8 cellular contexts compared by ENCODE assay signal in the genomic region with DNA sequence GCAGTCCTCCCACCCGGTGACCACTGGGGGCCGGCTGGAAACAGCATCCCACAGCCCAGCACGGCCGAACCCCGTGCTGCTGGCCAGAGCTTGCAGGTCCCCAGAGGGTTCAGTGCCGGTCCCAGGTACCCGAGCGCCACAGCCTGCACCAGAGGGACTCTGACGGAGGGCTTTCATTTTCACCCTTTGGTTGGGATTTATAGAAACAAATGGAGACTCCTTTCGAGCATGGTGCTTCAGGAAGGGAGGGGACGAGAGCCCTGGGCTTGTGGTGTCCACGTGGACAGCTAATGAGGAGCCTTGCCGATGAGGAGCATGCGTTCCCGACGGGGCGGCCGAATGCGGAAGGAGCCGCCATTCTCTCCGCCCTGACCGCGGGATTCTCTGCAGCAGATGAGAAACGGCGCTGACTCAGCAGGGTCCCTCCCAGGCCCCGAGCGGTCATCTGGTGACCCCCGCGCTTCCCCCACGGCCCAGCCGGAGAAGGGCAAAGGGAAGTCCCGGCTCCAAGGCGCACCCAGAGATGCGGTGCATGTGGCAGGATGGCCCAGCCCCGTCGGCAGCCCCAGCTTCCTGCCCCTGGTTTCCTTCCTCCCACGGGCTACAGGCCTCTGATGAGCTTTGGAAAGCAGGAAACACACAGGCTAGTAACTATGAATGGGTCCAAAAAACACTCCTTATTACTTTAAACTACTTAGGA. TPM values are rescaled to one million over a fixed set of nuclear protein-coding genes. Genes with fewer than 3 reads are reported as not detected.
DNase-seq lines count a peak whose midpoint lies in the region; ATAC-seq and TF ChIP-seq lines count a peak whose summit lies in the region.

No MANE protein-coding gene starts in this region.

- H3K4me1 ChIP-seq in endodermal cell (ENCODE audit: control insufficient read depth, insufficient read depth, low read length) (no peaks in the 10 kb centered on the region), neural progenitor cell (peaks cover 12% of the 10 kb centered on the region), thoracic aorta (ENCODE audit: control insufficient read depth in 1 of 2, low read depth in 2 of 2) (peaks cover 0 to 8% of the 10 kb centered on the region in 2 donors)

- 81 to 93% methylated on average over 24 to 37 of the region's 37 CpGs for WGBS in endodermal cell (ENCODE audit: insufficient coverage in 1 of 2, insufficient read length in 1 of 2), 2 experiments

- H3K9ac ChIP-seq in endodermal cell (ENCODE audit: extremely low read depth, low read length, poor library complexity, severe bottlenecking), result no peak overlapping the region
- H3K9ac ChIP-seq in neural progenitor cell, result peak overlapping the region; percentile 22

- H3K9me3 Mint-ChIP-seq in endodermal cell (no peaks in the 10 kb centered on the region), neural progenitor cell (no peaks in the 10 kb centered on the region)

- no peak overlapping the region for H3K4me3 Mint-ChIP-seq in endodermal cell
- no peak overlapping the region for H3K4me3 Mint-ChIP-seq in neural progenitor cell

- no peaks in the 10 kb centered on the region for H3F3A ChIP-seq in neural progenitor cell (ENCODE audit: low read depth)

- ATAC-seq in thoracic aorta (ENCODE audit: insufficient number of reproducible peaks, low FRiP score, low read depth) (no peak), HG03025 (IDR thresholded peaks at IDR 0.05; ENCODE audit: low FRiP score, unreplicated experiment) (no peak), HG03521 (IDR thresholded peaks at IDR 0.05; ENCODE audit: unreplicated experiment) (no peak)

- peaks cover 14% of the 10 kb centered on the region for H3K79me2 ChIP-seq in neural progenitor cell (ENCODE audit: low read depth)

- H3K36me3 Mint-ChIP-seq in endodermal cell (ENCODE audit: low read depth) (peaks cover 35% of the 10 kb centered on the region), neural progenitor cell (no peaks in the 10 kb centered on the region)

- H3K27me3 Mint-ChIP-seq in endodermal cell (ENCODE audit: insufficient read depth) (no peaks in the 10 kb centered on the region), neural progenitor cell (ENCODE audit: insufficient read depth, low read depth) (peaks cover 2% of the 10 kb centered on the region)

- peaks cover 2% of the 10 kb centered on the region for H3K36me3 ChIP-seq in H7 (replicated peaks; ENCODE audit: control insufficient read depth, insufficient read depth, low read length)
- peaks cover 14% of the 10 kb centered on the region for H3K36me3 ChIP-seq in endodermal cell (ENCODE audit: control insufficient read depth, insufficient read depth, low read length)
- no peaks in the 10 kb centered on the region for H3K36me3 ChIP-seq in neural progenitor cell
- peaks cover 16% of the 10 kb centered on the region for H3K36me3 ChIP-seq in thoracic aorta

- H4K20me1 ChIP-seq in neural progenitor cell (ENCODE audit: low read depth), result peaks cover 22% of the 10 kb centered on the region

- H3K9me3 ChIP-seq in endodermal cell (ENCODE audit: control insufficient read depth, low read length) (no peaks in the 10 kb centered on the region), neural progenitor cell (ENCODE audit: low read depth) (no peaks in the 10 kb centered on the region), thoracic aorta (no peaks in the 10 kb centered on the region)

- DNase-seq in H7, result peak; percentile 74
- peak; percentile 73 to 79 for DNase-seq in activated CD4-positive, alpha-beta T cell treated with anti-CD3 and anti-CD28 coated beads, Interleukin-2, amount 50 U/mL, for 48 hours
- no peak for DNase-seq in endodermal cell
- peak; percentile 21 for DNase-seq in neural progenitor cell (ENCODE audit: low spot score)
- no peak for DNase-seq in thoracic aorta (ENCODE audit: low spot score)
- DNase-seq in NCI-H2107 treated with DMSO at 0.1 percent for 48 hours (lab: John Stamatoyannopoulos, UW; ENCODE audit: unreplicated experiment), result no peak

- H2AFZ ChIP-seq in neural progenitor cell (replicated peaks), result no peak overlapping the region

- H3K4me3 ChIP-seq in H7 (ENCODE audit: insufficient read depth, low read depth, low read length), result no peak overlapping the region
- H3K4me3 ChIP-seq in endodermal cell (ENCODE audit: low read length), result no peak overlapping the region
- H3K4me3 ChIP-seq in neural progenitor cell, result no peak overlapping the region
- peak overlapping the region; percentile 58 for H3K4me3 ChIP-seq in thoracic aorta

- peak overlapping the region; percentile 60 for H3K27ac ChIP-seq in endodermal cell (ENCODE audit: low read depth, low read length)
- H3K27ac ChIP-seq in neural progenitor cell, result no peak overlapping the region
- H3K27ac ChIP-seq in thoracic aorta, result no peak overlapping the region

- TF ChIP-seq CTCF in endodermal cell (conservative IDR thresholded peaks at IDR 0.05) (no peak), neural progenitor cell (IDR thresholded peaks at IDR 0.05) (no peak), thoracic aorta (IDR thresholded peaks at IDR 0.05) (no peak)

- H3K4me1 Mint-ChIP-seq in endodermal cell (no peaks in the 10 kb centered on the region), neural progenitor cell (peaks cover 13% of the 10 kb centered on the region)

- H3K27me3 ChIP-seq in H7 (ENCODE audit: control insufficient read depth, insufficient read depth, low read length) (no peaks in the 10 kb centered on the region), endodermal cell (ENCODE audit: control insufficient read depth, insufficient read depth, low read length, poor library complexity, severe bottlenecking) (no peaks in the 10 kb centered on the region), neural progenitor cell (no peaks in the 10 kb centered on the region), thoracic aorta (replicated peaks; ENCODE audit: insufficient read depth) (no peaks in the 10 kb centered on the region)

- H3K4me2 ChIP-seq in neural progenitor cell, result no peak overlapping the region

- no peak overlapping the region for H3K27ac Mint-ChIP-seq in endodermal cell
- H3K27ac Mint-ChIP-seq in neural progenitor cell, result no peak overlapping the region

RNA-seq across cellular contexts. Expression of a gene that starts 9.8 kb away (rescaled TPM):
- total RNA-seq in H7 (2014; rRNA removed; shearing (Covaris generic)), result 39.1 and 44.2 TPM in 2 replicates
- total RNA-seq in endodermal cell (10 to 100 TPM; 60.2 to 90.3 TPM), neural progenitor cell (ENCODE audit: low replicate concordance) (8.3 and 31.4 TPM in 2 replicates), thoracic aorta (100 to 1,000 TPM in 1 of 2 donors, 10 to 100 TPM in 1; 83.0 to 129 TPM)
- 30.6 TPM for polyA plus RNA-seq in endodermal cell (2013, experiment 1 of 2)
- polyA plus RNA-seq in endodermal cell (2013, experiment 2 of 2), result 33.5 TPM

RNA-seq across cellular contexts. Expression of a gene that starts 46.2 kb away (rescaled TPM):
- 32.6 and 38.8 TPM in 2 replicates for total RNA-seq in H7 (2014; rRNA removed; shearing (Covaris generic))
- 10 to 100 TPM; 42.7 to 48.7 TPM for total RNA-seq in endodermal cell
- polyA plus RNA-seq in endodermal cell (2013, experiment 1 of 2), result 60.9 TPM
- 52.0 TPM for polyA plus RNA-seq in endodermal cell (2013, experiment 2 of 2)
- 29.8 and 34.7 TPM in 2 replicates for total RNA-seq in neural progenitor cell (ENCODE audit: low replicate concordance)
- 10 to 100 TPM; 17.8 to 19.5 TPM for total RNA-seq in thoracic aorta

RNA-seq across cellular contexts. Expression of a gene that starts 46.5 kb away (rescaled TPM):
- 18.1 and 19.8 TPM in 2 replicates for total RNA-seq in H7 (2014; rRNA removed; shearing (Covaris generic))
- total RNA-seq in endodermal cell, result 10 to 100 TPM; 30.0 to 45.0 TPM
- polyA plus RNA-seq in endodermal cell (2013, experiment 1 of 2), result 24.6 TPM
- polyA plus RNA-seq in endodermal cell (2013, experiment 2 of 2), result 21.1 TPM
- 20.6 and 28.0 TPM in 2 replicates for total RNA-seq in neural progenitor cell (ENCODE audit: low replicate concordance)
- total RNA-seq in thoracic aorta, result 10 to 100 TPM; 52.4 to 70.8 TPM

Comparison
In these comparisons a context has a peak if more than half of its experiments do, and no peak if none do; other contexts are left out.
1. DNase-seq: peak in H7 (single experiment), activated CD4-positive, alpha-beta T cell treated with anti-CD3 and anti-CD28 coated beads, Interleukin-2, amount 50 U/mL, for 48 hours (2 of 2) and neural progenitor cell (single experiment); none in endodermal cell (single experiment), thoracic aorta (single experiment) and NCI-H2107 treated with DMSO at 0.1 percent for 48 hours (single experiment).